8 cellular contexts compared by ENCODE assay signal in genomic region chr10:97676770-97677581, GRCh38. TPM values are rescaled to one million over a fixed set of nuclear protein-coding genes. Genes with fewer than 3 reads are reported as not detected.
DNase-seq lines count a peak whose midpoint lies in the region; ATAC-seq and TF ChIP-seq lines count a peak whose summit lies in the region.

No MANE protein-coding gene starts in this region.

- intact Hi-C loops in activated CD4-positive, alpha-beta memory T cell treated with anti-CD3 and anti-CD28 coated beads for 36 hours (cut with micrococcal nuclease): loop anchor here (1.0 kb wide), 2 partner anchors 24 to 54 kb away; no protein-coding TSS in a partner anchor
- intact Hi-C loops in natural killer cell (cut with micrococcal nuclease): loop anchor here (1.0 kb wide), 2 partner anchors 54 to 105 kb away; partner anchors contain the start of gene ANKRD2

- H3K27me3 Mint-ChIP-seq in activated CD4-positive, alpha-beta memory T cell treated with anti-CD3 and anti-CD28 coated beads for 36 hours: no peaks in the 10 kb centered on the region
- H3K27me3 Mint-ChIP-seq in endothelial cell (ENCODE audit: unreplicated experiment) (peaks cover 6% of the 10 kb centered on the region), natural killer cell (ENCODE audit: low read depth in 2 of 2) (no peaks in the 10 kb centered on the region)

- no peaks in the 10 kb centered on the region for H3K9me3 Mint-ChIP-seq in activated CD4-positive, alpha-beta memory T cell treated with anti-CD3 and anti-CD28 coated beads for 36 hours
- no peaks in the 10 kb centered on the region for H3K9me3 Mint-ChIP-seq in endothelial cell (ENCODE audit: unreplicated experiment)
- H3K9me3 Mint-ChIP-seq in natural killer cell: no peaks in the 10 kb centered on the region

- no peak overlapping the region for H3K27ac Mint-ChIP-seq in activated CD4-positive, alpha-beta memory T cell treated with anti-CD3 and anti-CD28 coated beads for 36 hours
- H3K27ac Mint-ChIP-seq in endothelial cell (ENCODE audit: unreplicated experiment) (no peak overlapping the region), natural killer cell (peak overlapping the region; percentile 42 to 66)

- peaks cover 6% of the 10 kb centered on the region for H3K4me1 Mint-ChIP-seq in activated CD4-positive, alpha-beta memory T cell treated with anti-CD3 and anti-CD28 coated beads for 36 hours (ENCODE audit: low read depth)
- H3K4me1 Mint-ChIP-seq in endothelial cell (ENCODE audit: unreplicated experiment) (peaks cover 3% of the 10 kb centered on the region), natural killer cell (no peaks in the 10 kb centered on the region)

- ATAC-seq in HG02678 (IDR thresholded peaks at IDR 0.05; ENCODE audit: unreplicated experiment) (peak; percentile 75), natural killer cell (peak; percentile 79 to 91 (median 85))

- CTCF ChIA-PET in activated CD4-positive, alpha-beta memory T cell treated with anti-CD3 and anti-CD28 coated beads for 36 hours (lab: Charles Lee): interaction anchor here (0.6 to 5.4 kb wide), 19 partner anchors 10 to 105 kb away, joined by 3 to 51 read pairs (median 4); partner anchors contain the start of genes AVPI1, MARVELD1 and ZFYVE27

- no peak overlapping the region for H3K4me3 Mint-ChIP-seq in activated CD4-positive, alpha-beta memory T cell treated with anti-CD3 and anti-CD28 coated beads for 36 hours
- H3K4me3 Mint-ChIP-seq in endothelial cell (ENCODE audit: unreplicated experiment) (no peak overlapping the region), natural killer cell (peak overlapping the region; percentile 13)

- TF ChIP-seq CTCF in endothelial cell (IDR thresholded peaks at IDR 0.05; ENCODE audit: unreplicated experiment): peak; percentile 86
- TF ChIP-seq CTCF in natural killer cell (IDR thresholded peaks at IDR 0.05): peak; percentile 92

- H3K36me3 Mint-ChIP-seq in activated CD4-positive, alpha-beta memory T cell treated with anti-CD3 and anti-CD28 coated beads for 36 hours: peaks cover 17% of the 10 kb centered on the region
- H3K36me3 Mint-ChIP-seq in endothelial cell (ENCODE audit: low read depth, unreplicated experiment): peaks cover 18% of the 10 kb centered on the region
- no peaks in the 10 kb centered on the region for H3K36me3 Mint-ChIP-seq in natural killer cell

- DNase-seq in SKM-1 treated with dmso at 0.1 percent for 144 hours (lab: John Stamatoyannopoulos, UW; ENCODE audit: unreplicated experiment) (peak; percentile 37), SKM-1 (lab: John Stamatoyannopoulos, UW; ENCODE audit: unreplicated experiment) (no peak), NCI-H345 treated with DMSO at 0.1 percent for 48 hours (lab: John Stamatoyannopoulos, UW; ENCODE audit: unreplicated experiment) (peak; percentile 18), endothelial cell (ENCODE audit: low spot score) (no peak), natural killer cell (peak; percentile 36)
- peak; percentile 51 for DNase-seq in activated CD4-positive, alpha-beta memory T cell treated with anti-CD3 and anti-CD28 coated beads for 36 hours
- no peak for DNase-seq in NK-92 treated with Interleukin-12 subunit alpha and Interleukin-12 subunit beta, amount 100 ng/mL, for 24 hours (lab: John Stamatoyannopoulos, UW)

- POLR2A ChIA-PET in activated CD4-positive, alpha-beta memory T cell treated with anti-CD3 and anti-CD28 coated beads for 36 hours (lab: Charles Lee): no interaction called here

RNA-seq across cellular contexts. Expression of gene AVPI1, which starts 10.1 kb away (rescaled TPM):
- 1 to 10 TPM; 1.7 to 2.1 TPM for total RNA-seq in activated CD4-positive, alpha-beta memory T cell treated with anti-CD3 and anti-CD28 coated beads for 36 hours
- 0.67 TPM for total RNA-seq in endothelial cell (ENCODE audit: unreplicated experiment)
- total RNA-seq in natural killer cell: 1 to 10 TPM; 6.1 to 8.4 (median 6.8) TPM

RNA-seq across cellular contexts. Expression of gene PI4K2A, which starts 36.5 kb away (rescaled TPM):
- total RNA-seq in activated CD4-positive, alpha-beta memory T cell treated with anti-CD3 and anti-CD28 coated beads for 36 hours: 10 to 100 TPM; 13.1 to 13.2 TPM
- total RNA-seq in endothelial cell (ENCODE audit: unreplicated experiment): 35.4 TPM
- 10 to 100 TPM; 41.3 to 66.1 (median 60.0) TPM for total RNA-seq in natural killer cell

RNA-seq across cellular contexts. Expression of gene MARVELD1, which starts 36.6 kb away (rescaled TPM):
- total RNA-seq in activated CD4-positive, alpha-beta memory T cell treated with anti-CD3 and anti-CD28 coated beads for 36 hours: 1 to 10 TPM; 2.9 to 4.0 TPM
- total RNA-seq in endothelial cell (ENCODE audit: unreplicated experiment): 21.0 TPM
- total RNA-seq in natural killer cell: under 1 TPM; 0.40 to 0.84 (median 0.40) TPM

RNA-seq across cellular contexts. Expression of gene MORN4, which starts 43.7 kb away (rescaled TPM):
- 1 to 10 TPM; 5.3 to 6.5 TPM for total RNA-seq in activated CD4-positive, alpha-beta memory T cell treated with anti-CD3 and anti-CD28 coated beads for 36 hours
- 10.9 TPM for total RNA-seq in endothelial cell (ENCODE audit: unreplicated experiment)
- total RNA-seq in natural killer cell: 1 to 10 TPM in 2 of 3 donors, under 1 TPM in 1; 0.14 to 2.0 (median 1.6) TPM

RNA-seq across cellular contexts. Expression of gene ZFYVE27, which starts 60.0 kb away (rescaled TPM):
- 10 to 100 TPM; 20.9 to 22.8 TPM for total RNA-seq in activated CD4-positive, alpha-beta memory T cell treated with anti-CD3 and anti-CD28 coated beads for 36 hours
- total RNA-seq in endothelial cell (ENCODE audit: unreplicated experiment) (19.2 TPM), natural killer cell (10 to 100 TPM; 63.0 to 82.8 (median 76.4) TPM)

Comparison
In these comparisons a context has a peak if more than half of its experiments do, and no peak if none do; other contexts are left out.
1. DNase-seq: peak in SKM-1 treated with dmso at 0.1 percent for 144 hours (single experiment), NCI-H345 treated with DMSO at 0.1 percent for 48 hours (single experiment), activated CD4-positive, alpha-beta memory T cell treated with anti-CD3 and anti-CD28 coated beads for 36 hours (single experiment) and natural killer cell (single experiment); none in SKM-1 (single experiment), endothelial cell (single experiment) and NK-92 treated with Interleukin-12 subunit alpha and Interleukin-12 subunit beta, amount 100 ng/mL, for 24 hours (single experiment).
2. H3K27ac Mint-ChIP-seq: peak in natural killer cell (2 of 2); none in activated CD4-positive, alpha-beta memory T cell treated with anti-CD3 and anti-CD28 coated beads for 36 hours (single experiment) and endothelial cell (single experiment).